In the genomic region with DNA sequence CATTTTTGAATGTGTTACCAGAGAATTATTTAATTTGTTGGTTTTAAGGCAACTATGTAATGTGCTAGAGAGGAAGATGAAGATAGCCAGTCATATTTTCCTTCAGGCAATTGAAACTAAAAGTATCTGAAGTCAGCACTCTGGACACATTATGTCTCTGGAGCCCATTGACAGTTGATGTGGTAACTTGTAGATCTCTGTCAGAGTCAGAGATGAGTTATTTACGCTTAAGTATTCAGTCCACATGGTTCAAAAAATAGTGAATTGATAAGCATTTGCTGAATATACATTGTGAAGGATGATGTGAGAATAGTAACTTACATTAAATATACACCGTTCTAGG, we compare ENCODE assay signal across 8 cellular contexts. TPM values are rescaled to one million over a fixed set of nuclear protein-coding genes. Genes with fewer than 3 reads are reported as not detected.
DNase-seq lines count a peak whose midpoint lies in the region; ATAC-seq and TF ChIP-seq lines count a peak whose summit lies in the region.

No MANE protein-coding gene starts in this region.

- no peaks in the 10 kb centered on the region for H3K27me3 ChIP-seq in smooth muscle cell (ENCODE audit: low read depth)

- H3K27ac Mint-ChIP-seq in T-helper 2 cell treated with Interferon-gamma antibody and Interleukin-4, amounts not matched to agents 5 μg/mL and 100 μg/mL, for 36 hours, result peak overlapping the region; percentile 99

- H3F3A ChIP-seq in smooth muscle cell (ENCODE audit: low read depth), result peaks cover 8% of the 10 kb centered on the region

- peak overlapping the region; percentile 97 for H3K4me3 Mint-ChIP-seq in T-helper 2 cell treated with Interferon-gamma antibody and Interleukin-4, amounts not matched to agents 5 μg/mL and 100 μg/mL, for 36 hours

- H3K36me3 Mint-ChIP-seq in T-helper 2 cell treated with Interferon-gamma antibody and Interleukin-4, amounts not matched to agents 5 μg/mL and 100 μg/mL, for 36 hours (ENCODE audit: low read depth), result peaks cover 16% of the 10 kb centered on the region

- no peak overlapping the region for H2AFZ ChIP-seq in smooth muscle cell (ENCODE audit: low read depth)

- no peaks in the 10 kb centered on the region for H3K9me3 ChIP-seq in smooth muscle cell (replicated peaks; ENCODE audit: low read depth)

- 84% methylated on average over 2 of the region's 2 CpGs for WGBS in smooth muscle cell (ENCODE audit: low lambda C conversion rate)

- H3K9me3 Mint-ChIP-seq in T-helper 2 cell treated with Interferon-gamma antibody and Interleukin-4, amounts not matched to agents 5 μg/mL and 100 μg/mL, for 36 hours, result no peaks in the 10 kb centered on the region

- H3K27ac ChIP-seq in smooth muscle cell (ENCODE audit: low read depth), result peak overlapping the region; percentile 17

- ATAC-seq in activated CD4-positive, CD25-positive, alpha-beta regulatory T cell treated with anti-CD3 and anti-CD28 coated beads, Interleukin-2, amount 50 U/mL, for 24 hours, result peak; percentile 19 to 22

- peaks cover 55% of the 10 kb centered on the region for H3K79me2 ChIP-seq in smooth muscle cell (ENCODE audit: low read depth)

- H3K4me2 ChIP-seq in smooth muscle cell, result peak overlapping the region; percentile 91

- no peak for TF ChIP-seq CTCF in smooth muscle cell (IDR thresholded peaks at IDR 0.05; ENCODE audit: borderline replicate concordance, insufficient read depth, poor library complexity, severe bottlenecking)

- no peaks in the 10 kb centered on the region for H3K36me3 ChIP-seq in smooth muscle cell (ENCODE audit: low read depth)

- peaks cover 60% of the 10 kb centered on the region for H4K20me1 ChIP-seq in smooth muscle cell (ENCODE audit: low read depth)

- H3K4me3 ChIP-seq in smooth muscle cell, result peak overlapping the region; percentile 91

- DNase-seq in activated CD4-positive, CD25-positive, alpha-beta regulatory T cell treated with anti-CD3 and anti-CD28 coated beads, Interleukin-2, amount 50 U/mL, for 72 hours, result no peak
- no peak for DNase-seq in T-helper 2 cell treated with Interferon-gamma antibody and Interleukin-4, amounts not matched to agents 5 μg/mL and 100 μg/mL, for 36 hours (ENCODE audit: low spot score)
- DNase-seq in fibroblast of peridontal ligament (ENCODE audit: extremely low read depth) (peak; percentile 21), smooth muscle cell (lab: John Stamatoyannopoulos, UW; ENCODE audit: unreplicated experiment) (no peak), SHP77 treated with DMSO at 0.1 percent for 48 hours (lab: John Stamatoyannopoulos, UW) (no peak), DMS153 (lab: John Stamatoyannopoulos, UW) (no peak), NCI-H2196 (lab: John Stamatoyannopoulos, UW; ENCODE audit: unreplicated experiment) (no peak)

- H3K27me3 Mint-ChIP-seq in T-helper 2 cell treated with Interferon-gamma antibody and Interleukin-4, amounts not matched to agents 5 μg/mL and 100 μg/mL, for 36 hours (ENCODE audit: low read depth), result peaks cover 2% of the 10 kb centered on the region

- H3K4me1 Mint-ChIP-seq in T-helper 2 cell treated with Interferon-gamma antibody and Interleukin-4, amounts not matched to agents 5 μg/mL and 100 μg/mL, for 36 hours (ENCODE audit: low read depth), result peaks cover 12% of the 10 kb centered on the region

- H3K4me1 ChIP-seq in smooth muscle cell (ENCODE audit: low read depth), result peaks cover 30% of the 10 kb centered on the region

- peak overlapping the region; percentile 12 for H3K9ac ChIP-seq in smooth muscle cell (ENCODE audit: low read depth)

RNA-seq across cellular contexts. Expression of a gene that starts 2.1 kb away (rescaled TPM):
- total RNA-seq in smooth muscle cell, result 107 and 156 TPM in 2 replicates
- 29.9 and 36.7 TPM in 2 replicates for polyA plus RNA-seq in smooth muscle cell
